In the genomic region with DNA sequence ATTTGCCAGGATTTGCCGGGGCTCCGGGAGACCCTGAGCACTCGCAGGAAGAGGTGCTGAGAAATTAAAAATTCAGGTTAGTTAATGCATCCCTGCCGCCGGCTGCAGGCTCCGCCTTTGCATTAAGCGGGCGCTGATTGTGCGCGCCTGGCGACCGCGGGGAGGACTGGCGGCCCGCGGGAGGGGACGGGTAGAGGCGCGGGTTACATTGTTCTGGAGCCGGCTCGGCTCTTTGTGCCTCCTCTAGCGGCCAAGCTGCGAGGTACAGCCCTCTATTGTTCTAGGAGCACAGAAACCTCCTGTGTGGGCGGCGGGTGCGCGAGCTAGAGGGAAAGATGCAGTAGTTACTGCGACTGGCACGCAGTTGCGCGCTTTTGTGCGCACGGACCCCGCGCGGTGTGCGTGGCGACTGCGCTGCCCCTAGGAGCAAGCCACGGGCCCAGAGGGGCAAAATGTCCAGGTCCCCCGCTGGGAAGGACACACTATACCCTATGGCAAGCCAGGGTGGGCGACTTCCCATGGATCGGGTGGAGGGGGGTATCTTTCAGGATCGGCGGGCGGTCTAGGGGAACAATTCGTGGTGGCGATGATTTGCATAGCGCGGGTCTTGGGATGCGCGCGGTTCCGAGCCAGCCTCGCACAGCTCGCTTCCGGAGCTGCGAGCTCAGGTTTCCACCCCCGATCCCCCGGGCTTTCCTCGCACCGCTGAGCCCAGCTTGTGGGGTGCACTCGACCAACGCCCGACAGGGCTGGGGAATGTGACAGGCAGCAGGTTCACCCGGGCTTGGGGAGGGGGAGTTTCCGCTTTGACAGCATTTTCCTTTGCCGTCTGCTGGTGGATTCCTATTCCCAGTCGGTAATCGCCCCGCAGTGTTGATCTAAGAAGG, we compare ENCODE assay signal across 8 cellular contexts. TPM values are rescaled to one million over a fixed set of nuclear protein-coding genes. Genes with fewer than 3 reads are reported as not detected.
DNase-seq lines count a peak whose midpoint lies in the region; ATAC-seq, FAIRE-seq and TF ChIP-seq lines count a peak whose summit lies in the region.

No MANE protein-coding gene starts in this region.

- H3K9me3 ChIP-seq in SK-N-MC (ENCODE audit: low read depth, low read length) (no peaks in the 10 kb centered on the region), colonic mucosa (no peaks in the 10 kb centered on the region)

- no peak overlapping the region for H3K27ac ChIP-seq in SK-N-MC
- H3K27ac ChIP-seq in colonic mucosa, result no peak overlapping the region

- peaks cover 7% of the 10 kb centered on the region for H3K4me1 ChIP-seq in colonic mucosa

- H3K36me3 ChIP-seq in BJ (ENCODE audit: control insufficient read depth, insufficient read depth, low read length) (no peaks in the 10 kb centered on the region), SK-N-MC (ENCODE audit: insufficient read depth, low read length) (no peaks in the 10 kb centered on the region), colonic mucosa (no peaks in the 10 kb centered on the region)

- H3K4me3 ChIP-seq in BJ (ENCODE audit: low read depth, low read length) (no peak overlapping the region), SK-N-MC (peak overlapping the region; percentile 60), colonic mucosa (no peak overlapping the region)

- peaks cover 1% of the 10 kb centered on the region for H3K9me3 Mint-ChIP-seq in memory B cell
- peaks cover 4 to 9% of the 10 kb centered on the region in 2 donors for H3K9me3 Mint-ChIP-seq in stimulated activated naive B cell treated with anti-CD40 and anti-IgM and Interleukin-4, amounts not matched to agents 10 μg/mL and 1 μg/mL and 100 μg/mL, for 72 hours

- peaks cover 68% of the 10 kb centered on the region for H3K27me3 ChIP-seq in BJ (ENCODE audit: control insufficient read depth, insufficient read depth, low read length)
- peaks cover 82% of the 10 kb centered on the region for H3K27me3 ChIP-seq in colonic mucosa

- POLR2A ChIA-PET in BJ (lab: Charles Lee), result no interaction called here

- H3K4me1 Mint-ChIP-seq in memory B cell, result peaks cover 21% of the 10 kb centered on the region
- H3K4me1 Mint-ChIP-seq in stimulated activated naive B cell treated with anti-CD40 and anti-IgM and Interleukin-4, amounts not matched to agents 10 μg/mL and 1 μg/mL and 100 μg/mL, for 72 hours, result peaks cover 36 to 73% of the 10 kb centered on the region in 2 donors

- CTCF ChIA-PET in BJ (lab: Yijun Ruan, JAX), result interaction anchor here (1.1 kb wide), 1 partner anchor 17 kb away, joined by 3 read pairs; no protein-coding TSS in a partner anchor

- intact Hi-C loops in colonic mucosa (cut with DNase I), result no loop called here

- H3K4me3 Mint-ChIP-seq in memory B cell, result peak overlapping the region; percentile 34
- peak overlapping the region; percentile 77 to 81 for H3K4me3 Mint-ChIP-seq in stimulated activated naive B cell treated with anti-CD40 and anti-IgM and Interleukin-4, amounts not matched to agents 10 μg/mL and 1 μg/mL and 100 μg/mL, for 72 hours

- FAIRE-seq in GM19239 (lab: Jason Lieb, UNC), result peak; percentile 73

- DNase-seq in BJ (ENCODE audit: low read depth), result no peak
- no peak for DNase-seq in GM19239 (ENCODE audit: insufficient read length, low spot score)
- peak; percentile 51 for DNase-seq in NCI-H1048 (lab: John Stamatoyannopoulos, UW)
- no peak for DNase-seq in SK-N-MC (ENCODE audit: low read depth, low spot score)
- DNase-seq in colonic mucosa, result peak; percentile 55
- DNase-seq in memory B cell (ENCODE audit: low spot score in 2 of 2), result no peak
- peak; percentile 67 for DNase-seq in stimulated activated naive B cell treated with anti-CD40 and anti-IgM and Interleukin-4, amounts not matched to agents 10 μg/mL and 1 μg/mL and 100 μg/mL, for 72 hours
- no peak for DNase-seq in HK-2 (ENCODE audit: unreplicated experiment)

- ATAC-seq in memory B cell (ENCODE audit: low read depth), result no peak
- ATAC-seq in stimulated activated naive B cell treated with anti-CD40 and anti-IgM and Interleukin-4, amounts not matched to agents 10 μg/mL and 1 μg/mL and 100 μg/mL, for 72 hours (replicated peaks), result peak; percentile 70

- peak; percentile 69 for TF ChIP-seq CTCF in BJ (IDR thresholded peaks at IDR 0.05; ENCODE audit: insufficient read depth, low read depth, low read length)
- peak; percentile 36 for TF ChIP-seq CTCF in colonic mucosa (IDR thresholded peaks at IDR 0.05)

- H3K36me3 Mint-ChIP-seq in memory B cell, result peaks cover 6% of the 10 kb centered on the region
- H3K36me3 Mint-ChIP-seq in stimulated activated naive B cell treated with anti-CD40 and anti-IgM and Interleukin-4, amounts not matched to agents 10 μg/mL and 1 μg/mL and 100 μg/mL, for 72 hours, result peaks cover 11 to 29% of the 10 kb centered on the region in 2 donors

- H3K27ac Mint-ChIP-seq in memory B cell, result peak overlapping the region; percentile 77
- peak overlapping the region; percentile 92 for H3K27ac Mint-ChIP-seq in stimulated activated naive B cell treated with anti-CD40 and anti-IgM and Interleukin-4, amounts not matched to agents 10 μg/mL and 1 μg/mL and 100 μg/mL, for 72 hours

- H3K9ac ChIP-seq in SK-N-MC (ENCODE audit: insufficient read length) (no peak overlapping the region), colonic mucosa (ENCODE audit: low read depth in 2 of 2, low read length in 2 of 2) (peak overlapping the region in 1 of 2 donors; percentile 24)

- peaks cover 38% of the 10 kb centered on the region for H3K27me3 Mint-ChIP-seq in memory B cell
- peaks cover 81 to 90% of the 10 kb centered on the region in 2 donors for H3K27me3 Mint-ChIP-seq in stimulated activated naive B cell treated with anti-CD40 and anti-IgM and Interleukin-4, amounts not matched to agents 10 μg/mL and 1 μg/mL and 100 μg/mL, for 72 hours

RNA-seq across cellular contexts. Expression of a gene that starts 2.9 kb away (rescaled TPM):
- polyA plus RNA-seq in BJ (2011; rRNA removed), result 0.01 TPM in 1 of 2 replicates, not detected in the other
- polyA minus RNA-seq in BJ (2011; rRNA and poly(A)+ RNA removed), result under 0.01 TPM in 2 replicates
- under 1 TPM; 0.05 to 0.49 TPM for total RNA-seq in colonic mucosa

Comparison
In these comparisons a context has a peak if more than half of its experiments do, and no peak if none do; other contexts are left out.
1. DNase-seq: peak in NCI-H1048 (single experiment), colonic mucosa (single experiment) and stimulated activated naive B cell treated with anti-CD40 and anti-IgM and Interleukin-4, amounts not matched to agents 10 μg/mL and 1 μg/mL and 100 μg/mL, for 72 hours (single experiment); none in BJ (single experiment), GM19239 (single experiment), SK-N-MC (single experiment), memory B cell (0 of 2) and HK-2 (single experiment).